8 cellular contexts compared by ENCODE assay signal in the genomic region with DNA sequence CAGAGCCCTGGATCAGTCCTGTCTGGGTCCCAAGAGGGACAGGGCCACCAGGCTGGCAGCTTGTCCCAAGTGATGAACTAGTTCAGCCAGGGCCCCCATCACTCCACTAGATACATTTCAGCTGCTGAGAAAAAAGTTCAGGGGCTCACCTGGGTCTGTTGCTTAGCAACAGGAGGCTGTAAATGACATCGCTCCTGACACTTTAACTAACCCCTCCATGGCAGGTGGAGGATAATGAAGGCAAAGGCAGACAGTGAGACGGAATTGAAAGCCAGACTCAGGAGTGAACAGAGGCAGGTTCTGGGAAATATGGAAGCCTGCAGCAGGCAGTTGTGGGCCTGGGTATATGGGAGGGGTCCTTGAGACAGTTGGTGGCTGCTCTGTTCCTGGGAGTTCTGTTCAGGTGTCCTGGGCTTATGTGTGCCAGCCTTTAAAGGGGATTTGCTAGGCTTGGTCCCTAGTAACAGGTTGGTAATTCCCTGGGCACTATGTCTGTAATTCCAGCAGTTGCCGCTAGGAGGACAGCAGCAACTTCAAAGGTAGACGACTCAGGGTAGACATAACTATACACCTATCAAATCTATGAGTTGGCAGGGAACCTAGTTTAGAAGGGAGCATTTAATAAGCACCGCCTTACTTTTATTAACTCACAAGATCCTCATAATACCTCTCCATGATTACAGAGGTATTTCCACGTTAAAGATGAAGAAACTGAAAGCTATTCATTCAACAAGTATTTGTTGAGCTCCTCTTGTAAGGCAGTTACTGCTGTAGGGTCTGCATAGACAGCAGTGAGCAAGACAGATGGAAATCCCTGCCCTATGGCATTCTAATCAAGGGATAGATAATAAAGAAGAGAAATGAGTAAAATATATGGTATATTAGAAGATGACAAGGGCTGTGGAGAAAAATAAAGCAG.
DNase-seq lines count a peak whose midpoint lies in the region; ATAC-seq and TF ChIP-seq lines count a peak whose summit lies in the region.

No MANE protein-coding gene starts in this region.

- H3K27me3 ChIP-seq in endodermal cell (ENCODE audit: control insufficient read depth, insufficient read depth, low read length, poor library complexity, severe bottlenecking) = peaks cover 32% of the 10 kb centered on the region

- no peaks in the 10 kb centered on the region for H3K36me3 ChIP-seq in endodermal cell (ENCODE audit: control insufficient read depth, insufficient read depth, low read length)

- H3K27me3 Mint-ChIP-seq in endodermal cell (ENCODE audit: insufficient read depth) (peaks cover 21% of the 10 kb centered on the region), progenitor cell of endocrine pancreas (peaks cover 42% of the 10 kb centered on the region)

- no peak overlapping the region for H3K4me3 ChIP-seq in endodermal cell (ENCODE audit: low read length)

- 44 to 57% methylated on average over 3 to 6 of the region's 6 CpGs for WGBS in endodermal cell (ENCODE audit: insufficient coverage in 1 of 2, insufficient read length in 1 of 2), 2 experiments

- no peak overlapping the region for H3K27ac ChIP-seq in endodermal cell (ENCODE audit: low read depth, low read length)

- H3K9me3 ChIP-seq in endodermal cell (ENCODE audit: control insufficient read depth, low read length) = no peaks in the 10 kb centered on the region

- H3K9ac ChIP-seq in endodermal cell (ENCODE audit: extremely low read depth, low read length, poor library complexity, severe bottlenecking) = no peak overlapping the region

- H3K36me3 Mint-ChIP-seq in endodermal cell (ENCODE audit: low read depth) (no peaks in the 10 kb centered on the region), progenitor cell of endocrine pancreas (ENCODE audit: insufficient read depth) (no peaks in the 10 kb centered on the region)

- H3K4me3 Mint-ChIP-seq in endodermal cell (no peak overlapping the region), progenitor cell of endocrine pancreas (ENCODE audit: low read depth) (no peak overlapping the region)

- H3K4me1 Mint-ChIP-seq in endodermal cell = no peaks in the 10 kb centered on the region
- peaks cover 3% of the 10 kb centered on the region for H3K4me1 Mint-ChIP-seq in progenitor cell of endocrine pancreas (ENCODE audit: low read depth)

- TF ChIP-seq CTCF in GM10266 (IDR thresholded peaks at IDR 0.05; ENCODE audit: control insufficient read depth, insufficient read depth, low read depth, missing control alignments) (peak; percentile 79), endodermal cell (conservative IDR thresholded peaks at IDR 0.05) (peak; percentile 85), progenitor cell of endocrine pancreas (IDR thresholded peaks at IDR 0.05; ENCODE audit: unreplicated experiment) (peak; percentile 68)

- H3K4me1 ChIP-seq in endodermal cell (ENCODE audit: control insufficient read depth, insufficient read depth, low read length) = no peaks in the 10 kb centered on the region

- H3K27ac Mint-ChIP-seq in endodermal cell (no peak overlapping the region), progenitor cell of endocrine pancreas (no peak overlapping the region)

- DNase-seq in GM10266 (ENCODE audit: extremely low spot score) (peak; percentile 71), NCI-H146 (lab: John Stamatoyannopoulos, UW) (peak; percentile 77), endodermal cell (peak; percentile 88), progenitor cell of endocrine pancreas (ENCODE audit: low spot score, unreplicated experiment) (no peak)
- peak; percentile 56 for DNase-seq in activated CD4-positive, alpha-beta T cell treated with anti-CD3 and anti-CD28 coated beads, Interleukin-2, amount 50 U/mL, for 1 hour

- ATAC-seq in GM21717 (IDR thresholded peaks at IDR 0.05; ENCODE audit: unreplicated experiment) (no peak), HG03135 (IDR thresholded peaks at IDR 0.05; ENCODE audit: unreplicated experiment) (no peak), GM21526 (IDR thresholded peaks at IDR 0.05; ENCODE audit: low FRiP score, unreplicated experiment) (no peak)

- no peaks in the 10 kb centered on the region for H3K9me3 Mint-ChIP-seq in endodermal cell
- H3K9me3 Mint-ChIP-seq in progenitor cell of endocrine pancreas (ENCODE audit: low read depth) = no peaks in the 10 kb centered on the region
